Comparison of ENCODE assay signal across 22 cellular contexts in genomic region chr15:32643907-32644445, GRCh38. TPM values are rescaled to one million over a fixed set of nuclear protein-coding genes. Genes with fewer than 3 reads are reported as not detected.
DNase-seq lines count a peak whose midpoint lies in the region; ATAC-seq, FAIRE-seq and TF ChIP-seq lines count a peak whose summit lies in the region.
"Had no signal": no experiment of that assay in that cellular context is flagged by ENCODE, and none has a peak within 500 bp of the region (broad histone marks: within the 10 kb centered on the region; RNA-seq: fewer than 3 reads in every experiment).

No MANE protein-coding gene starts in this region.

- no peak for ATAC-seq in Right ventricle myocardium inferior
- ATAC-seq: GM12878 had no signal

- POLR2A ChIA-PET in Caco-2 (lab: Charles Lee) = no interaction called here

- H3K9me3 Mint-ChIP-seq in Caco-2 (ENCODE audit: unreplicated experiment) = no peaks in the 10 kb centered on the region
- H3K9me3 Mint-ChIP-seq: CD4-positive, alpha-beta T cell; IgD-negative memory B cell had no signal

- intact Hi-C loops in Right ventricle myocardium inferior (cut with DNase I) = no loop called here
- intact Hi-C loops in Caco-2 (cut with micrococcal nuclease; ENCODE audit: unreplicated experiment) = no loop called here

- H3K4me1 Mint-ChIP-seq in Caco-2 (ENCODE audit: low read depth, unreplicated experiment) = no peaks in the 10 kb centered on the region

- FAIRE-seq in bronchial epithelial cell (lab: Jason Lieb, UNC) = no peak
- FAIRE-seq: D721Med, GM12878, H54 had no signal

- H3K4me1 ChIP-seq in Caco-2 = no peaks in the 10 kb centered on the region
- H3K4me1 ChIP-seq: BE2C had no signal

- H3K4me3 ChIP-seq in bronchial epithelial cell (ENCODE audit: low read depth, low read length) = no peak overlapping the region
- H3K4me3 ChIP-seq in Caco-2 (ENCODE audit: low read depth, low read length) = no peak overlapping the region
- H3K4me3 ChIP-seq: GM12878 had no signal

- CTCF ChIA-PET in Caco-2 (lab: Charles Lee) = no interaction called here

- peak; percentile 43 for DNase-seq in EL
- DNase-seq in HT1080 (ENCODE audit: low read depth) = peak; percentile 25
- peak; percentile 88 for DNase-seq in bronchial epithelial cell (ENCODE audit: low read depth)
- peak; percentile 71 for DNase-seq in iris pigment epithelial cell (ENCODE audit: low read depth)
- no peak for DNase-seq in stimulated activated naive CD4-positive, alpha-beta T cell (lab: John Stamatoyannopoulos, UW)
- DNase-seq in Right ventricle myocardium inferior (ENCODE audit: missing footprints) = no peak
- DNase-seq in Caco-2 = no peak
- no peak for DNase-seq in anterior cingulate cortex (lab: John Stamatoyannopoulos, UW)
- DNase-seq: BE2C; CD4-positive, alpha-beta T cell; DMS79; GDM1; NCI-H1417; NCI-H1930; NCI-H2171; NCI-H446; NK-92 treated with Interleukin-12 subunit alpha and Interleukin-12 subunit beta, amount 100 ng/mL, for 24 hours had no signal

- H3K9me3 ChIP-seq in Caco-2 = no peaks in the 10 kb centered on the region; the same call in 1 of the 2 replicates
- H3K9me3 ChIP-seq: BE2C had no signal

- H3K36me3 ChIP-seq in bronchial epithelial cell (ENCODE audit: control insufficient read depth, insufficient read depth, low read length) (no peaks in the 10 kb centered on the region), Caco-2 (ENCODE audit: control insufficient read depth, insufficient read depth, low read length) (no peaks in the 10 kb centered on the region; the same call in 1 of the 2 replicates)

- H3K36me3 Mint-ChIP-seq in Caco-2 (ENCODE audit: insufficient read depth, unreplicated experiment) = peaks cover 22% of the 10 kb centered on the region

- no peak for TF ChIP-seq CTCF in bronchial epithelial cell (IDR thresholded peaks at IDR 0.05; ENCODE audit: insufficient read depth, low read length, severe bottlenecking)
- no peak for TF ChIP-seq CTCF in Caco-2 (IDR thresholded peaks at IDR 0.05; ENCODE audit: insufficient read depth in 1 of 2, low read depth in 1 of 2, low read length in 1 of 2, severe bottlenecking in 1 of 2, unreplicated experiment in 1 of 2)

- H3K4me3 Mint-ChIP-seq in Caco-2 (ENCODE audit: unreplicated experiment) = no peak overlapping the region
- H3K4me3 Mint-ChIP-seq: CD4-positive, alpha-beta T cell; IgD-negative memory B cell had no signal

- BruUV-seq in Caco-2 (replicated peaks; lab: Mats Ljungman, UMichigan) = no TSS peak

- no peak overlapping the region for H3K27ac Mint-ChIP-seq in Caco-2 (ENCODE audit: unreplicated experiment)
- H3K27ac Mint-ChIP-seq: CD4-positive, alpha-beta T cell had no signal

- no peaks in the 10 kb centered on the region for H3K27me3 Mint-ChIP-seq in Caco-2 (ENCODE audit: insufficient read depth, unreplicated experiment)
- H3K27me3 Mint-ChIP-seq: CD4-positive, alpha-beta T cell had no signal

- no peaks in the 10 kb centered on the region for H3K27me3 ChIP-seq in bronchial epithelial cell (ENCODE audit: control insufficient read depth, insufficient read depth, low read length)
- no peaks in the 10 kb centered on the region for H3K27me3 ChIP-seq in Caco-2 (replicated peaks; ENCODE audit: control insufficient read depth, insufficient read depth, low read length)
- H3K27me3 ChIP-seq: BE2C had no signal

RNA-seq across cellular contexts. Expression of gene SCG5, which starts 2.5 kb away (rescaled TPM):
- 36.1 and 46.9 TPM in 2 replicates for total RNA-seq in HT1080 (2014; rRNA removed; shearing (Covaris generic))
- 41.7 and 44.5 TPM in 2 replicates for polyA plus RNA-seq in HT1080 (2015; cell fraction: cytosol; rRNA removed)
- polyA plus RNA-seq in HT1080 (2015; cell fraction: nucleus; rRNA removed) = 26.8 and 32.6 TPM in 2 replicates
- 3.7 and 11.8 TPM in 2 replicates for total RNA-seq in bronchial epithelial cell
- not detected for total RNA-seq in Right ventricle myocardium inferior
- 0.84 and 1.5 TPM in 2 replicates for total RNA-seq in Caco-2 (2022)
- total RNA-seq: CD4-positive, alpha-beta T cell had no signal
- polyA plus RNA-seq: IgD-negative memory B cell had no signal

RNA-seq across cellular contexts. Expression of gene ARHGAP11A, which starts 28.7 kb away (rescaled TPM):
- 51.2 and 52.1 TPM in 2 replicates for total RNA-seq in HT1080 (2014; rRNA removed; shearing (Covaris generic))
- polyA plus RNA-seq in HT1080 (2015; cell fraction: cytosol; rRNA removed) = 35.2 and 46.1 TPM in 2 replicates
- 43.1 and 54.8 TPM in 2 replicates for polyA plus RNA-seq in HT1080 (2015; cell fraction: nucleus; rRNA removed)
- total RNA-seq in bronchial epithelial cell (1.1 and 1.2 TPM in 2 replicates), Right ventricle myocardium inferior (1.7 TPM), Caco-2 (2022) (112 and 126 TPM in 2 replicates)

RNA-seq across cellular contexts. Expression of gene GOLGA8N, which starts 50.7 kb away (rescaled TPM):
- 0.33 and 0.80 TPM in 2 replicates for total RNA-seq in HT1080 (2014; rRNA removed; shearing (Covaris generic))
- 0.60 and 0.69 TPM in 2 replicates for polyA plus RNA-seq in HT1080 (2015; cell fraction: cytosol; rRNA removed)
- polyA plus RNA-seq in HT1080 (2015; cell fraction: nucleus; rRNA removed) = 5.2 and 7.2 TPM in 2 replicates
- 1.6 and 5.2 TPM in 2 replicates for total RNA-seq in bronchial epithelial cell
- total RNA-seq in Right ventricle myocardium inferior = 10.3 TPM
- total RNA-seq in Caco-2 (2022) = 0.41 and 0.42 TPM in 2 replicates
- total RNA-seq: HT-29 had no signal

Comparison
In these comparisons a context has a peak if more than half of its experiments do, and no peak if none do; other contexts are left out.
1. DNase-seq: peak in EL (single experiment), HT1080 (single experiment), bronchial epithelial cell (single experiment) and iris pigment epithelial cell (single experiment); none in stimulated activated naive CD4-positive, alpha-beta T cell (0 of 6), Right ventricle myocardium inferior (single experiment), Caco-2 (0 of 2) and anterior cingulate cortex (0 of 58).
2. RNA of gene ARHGAP11A, which starts 28.7 kb away (total RNA-seq): 112 to 126 TPM in Caco-2 and 51.2 to 52.1 TPM in HT1080; 1.7 TPM in Right ventricle myocardium inferior (single experiment) and 1.1 to 1.2 TPM in bronchial epithelial cell; every median in the first group is over 10 times any median in the second.